In the genomic region with DNA sequence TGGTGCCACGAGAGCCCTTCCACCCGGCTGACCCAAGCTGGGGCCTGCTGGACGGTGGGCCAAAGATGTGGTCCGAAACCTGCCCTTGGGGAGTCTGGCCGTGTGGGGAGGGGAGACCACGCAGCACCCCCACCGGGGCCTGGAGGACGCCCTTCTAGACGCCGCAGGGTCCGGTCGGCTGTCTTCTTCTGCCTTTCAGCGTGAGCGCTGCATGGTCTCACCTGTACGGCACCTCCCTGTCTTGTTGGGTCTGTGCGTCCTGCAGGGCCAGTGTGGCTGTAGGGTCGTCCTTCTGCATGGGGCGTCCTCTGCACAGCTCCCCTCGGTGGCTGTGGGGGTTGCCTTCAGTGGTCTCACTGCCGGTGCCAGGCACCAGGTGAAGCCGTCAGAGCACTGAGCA, we compare ENCODE assay signal across 19 cellular contexts. TPM values are rescaled to one million over a fixed set of nuclear protein-coding genes. Genes with fewer than 3 reads are reported as not detected.
DNase-seq lines count a peak whose midpoint lies in the region; ATAC-seq and TF ChIP-seq lines count a peak whose summit lies in the region.
"Had no signal": no experiment of that assay in that cellular context is flagged by ENCODE, and none has a peak within 500 bp of the region (broad histone marks: within the 10 kb centered on the region; RNA-seq: fewer than 3 reads in every experiment).

No MANE protein-coding gene starts in this region.

- H3K27me3 Mint-ChIP-seq in brain (peaks cover 15% of the 10 kb centered on the region), neural crest cell (ENCODE audit: low read depth) (peaks cover 5% of the 10 kb centered on the region)

- H3K4me3 ChIP-seq in left ventricle myocardium inferior = no peak overlapping the region
- H3K4me3 ChIP-seq: BLaER1, K562, MG63, PC-9, SJCRH30 had no signal

- DNase-seq in left cardiac atrium (peak; percentile 19), left ventricle myocardium inferior (no peak), neural crest cell (ENCODE audit: low read depth, low spot score) (no peak)
- DNase-seq: CD4-positive, CD25-positive, alpha-beta regulatory T cell; DMS153; MG63; NCI-H446 treated with DMSO at 0.1 percent for 48 hours; NCI-H526 treated with DMSO at 0.1 percent for 48 hours; PC-9; SJCRH30 had no signal

- peak overlapping the region; percentile 90 to 97 (median 91) for H3K4me3 Mint-ChIP-seq in brain
- H3K4me3 Mint-ChIP-seq in neural crest cell = peak overlapping the region; percentile 93

- no peaks in the 10 kb centered on the region for H3K9me3 ChIP-seq in left ventricle myocardium inferior (replicated peaks)
- H3K9me3 ChIP-seq: BLaER1, MG63, SJCRH30 had no signal

- H3K27ac Mint-ChIP-seq in brain (peak overlapping the region in 2 of 5 experiments; percentile 88 to 99), neural crest cell (ENCODE audit: unreplicated experiment) (no peak overlapping the region)
- H3K27ac Mint-ChIP-seq: CD4-positive, CD25-positive, alpha-beta regulatory T cell had no signal

- peaks cover 13% of the 10 kb centered on the region for H3K36me3 Mint-ChIP-seq in brain
- peaks cover 7% of the 10 kb centered on the region for H3K36me3 Mint-ChIP-seq in neural crest cell (ENCODE audit: low read depth)
- H3K36me3 Mint-ChIP-seq: CD4-positive, CD25-positive, alpha-beta regulatory T cell had no signal

- H3K4me1 Mint-ChIP-seq in brain = peaks cover 33% of the 10 kb centered on the region
- peaks cover 15% of the 10 kb centered on the region for H3K4me1 Mint-ChIP-seq in neural crest cell

- no peak for TF ChIP-seq CTCF in left ventricle myocardium inferior (IDR thresholded peaks at IDR 0.05; ENCODE audit: borderline replicate concordance)
- no peak for TF ChIP-seq CTCF in brain (conservative IDR thresholded peaks at IDR 0.05)
- TF ChIP-seq CTCF in neural crest cell (conservative IDR thresholded peaks at IDR 0.05) = no peak

- intact Hi-C loops in left cardiac atrium (cut with DNase I) = no loop called here
- intact Hi-C loops in left ventricle myocardium inferior (cut with micrococcal nuclease) = no loop called here

- H3K27me3 ChIP-seq in left ventricle myocardium inferior (ENCODE audit: low read depth) = peaks cover 77% of the 10 kb centered on the region
- H3K27me3 ChIP-seq: MG63, SJCRH30 had no signal

- ATAC-seq in left cardiac atrium (no peak), HG02571 (IDR thresholded peaks at IDR 0.05; ENCODE audit: unreplicated experiment) (no peak), HG03025 (IDR thresholded peaks at IDR 0.05; ENCODE audit: low FRiP score, unreplicated experiment) (no peak), GM21619 (IDR thresholded peaks at IDR 0.05; ENCODE audit: unreplicated experiment) (no peak)
- ATAC-seq: HCT116, K562, Right ventricle myocardium inferior had no signal

- peaks cover 0 to 4% (median 0%) of the 10 kb centered on the region in 5 experiments for H3K9me3 Mint-ChIP-seq in brain
- H3K9me3 Mint-ChIP-seq in neural crest cell = peaks cover 2% of the 10 kb centered on the region

- H3K27ac ChIP-seq in left ventricle myocardium inferior (replicated peaks) = no peak overlapping the region
- H3K27ac ChIP-seq: BLaER1, PC-9, SJCRH30 had no signal

- no peaks in the 10 kb centered on the region for H3K36me3 ChIP-seq in left ventricle myocardium inferior
- H3K36me3 ChIP-seq: BLaER1, MG63, SJCRH30 had no signal

- H3K4me1 ChIP-seq in left ventricle myocardium inferior = peaks cover 22% of the 10 kb centered on the region
- H3K4me1 ChIP-seq: SJCRH30 had no signal

RNA-seq across cellular contexts. Expression of a gene that starts 2.8 kb away (rescaled TPM):
- total RNA-seq in left cardiac atrium (1 to 10 TPM; 1.3 to 1.6 TPM), left ventricle myocardium inferior (0.52 TPM), neural crest cell (59.9 and 72.5 TPM in 2 replicates)
- polyA plus RNA-seq in brain (ENCODE audit: insufficient read depth, low read depth, low replicate concordance) = 43.6 TPM
- total RNA-seq: RPMI7951, SJCRH30 had no signal

Comparison
In these comparisons a context has a peak if more than half of its experiments do, and no peak if none do; other contexts are left out.
1. RNA of a gene that starts 2.8 kb away (total RNA-seq): 59.9 to 72.5 TPM in neural crest cell; 1.3 to 1.6 TPM in left cardiac atrium and 0.52 TPM in left ventricle myocardium inferior (single experiment); every median in the first group is over 10 times any median in the second.